ENCODE assay signal across 15 cellular contexts in the genomic region with DNA sequence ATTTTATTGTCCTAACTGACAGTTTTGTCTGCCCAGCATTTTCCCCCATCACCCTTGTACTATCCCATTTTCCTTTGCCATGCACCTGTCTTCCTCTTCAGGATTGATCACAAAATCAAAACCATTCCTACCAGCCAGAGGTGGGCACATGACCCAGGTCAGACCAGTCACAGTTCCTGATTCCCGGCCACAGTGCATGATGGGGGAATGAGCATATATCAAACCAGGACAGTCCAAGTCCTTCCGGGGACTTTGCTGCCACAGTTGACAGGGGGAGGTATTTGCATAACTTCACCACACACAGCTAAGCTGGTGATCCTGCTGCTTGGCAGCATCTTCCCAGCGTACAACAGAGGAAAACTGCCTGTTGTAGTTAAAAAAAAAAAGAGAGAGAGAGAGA.
DNase-seq lines count a peak whose midpoint lies in the region; ATAC-seq and TF ChIP-seq lines count a peak whose summit lies in the region.
"Had no signal": no experiment of that assay in that cellular context is flagged by ENCODE, and none has a peak within 500 bp of the region (broad histone marks: within the 10 kb centered on the region; RNA-seq: fewer than 3 reads in every experiment).

No MANE protein-coding gene starts in this region.

- CTCF ChIA-PET in activated CD8-positive, alpha-beta memory T cell treated with anti-CD3 and anti-CD28 coated beads, Interleukin-2, amount 10 ng/mL, durations not matched to agents 7 days and 5 days (lab: Charles Lee): no interaction called here

- H3K9me3 ChIP-seq in parathyroid adenoma (ENCODE audit: control insufficient read depth, low read length) (no peaks in the 10 kb centered on the region), esophagus squamous epithelium (no peaks in the 10 kb centered on the region)
- H3K9me3 ChIP-seq: BLaER1 had no signal

- no peak for TF ChIP-seq CTCF in parathyroid adenoma (IDR thresholded peaks at IDR 0.05)
- no peak for TF ChIP-seq CTCF in esophagus squamous epithelium (IDR thresholded peaks at IDR 0.05)

- intact Hi-C loops in esophagus squamous epithelium (cut with DNase I): no loop called here

- no peak for ATAC-seq in activated CD8-positive, alpha-beta memory T cell treated with anti-CD3 and anti-CD28 coated beads, Interleukin-2, amount 10 ng/mL, durations not matched to agents 7 days and 5 days
- ATAC-seq in left lobe of liver: peak; percentile 32
- no peak for ATAC-seq in GM19351 (IDR thresholded peaks at IDR 0.05; ENCODE audit: unreplicated experiment)

- H3K4me3 ChIP-seq in parathyroid adenoma (ENCODE audit: low read depth, low read length) (no peak overlapping the region), esophagus squamous epithelium (no peak overlapping the region)
- H3K4me3 ChIP-seq: BLaER1, GM23248 had no signal

- TF ChIP-seq POLR2A in esophagus squamous epithelium (IDR thresholded peaks at IDR 0.05): no peak

- peak overlapping the region; percentile 43 for H2AFZ ChIP-seq in parathyroid adenoma
- H2AFZ ChIP-seq: GM23248 had no signal

- no peaks in the 10 kb centered on the region for H3K79me2 ChIP-seq in parathyroid adenoma

- H3K9ac ChIP-seq in parathyroid adenoma: no peak overlapping the region
- H3K9ac ChIP-seq: BLaER1, GM23248 had no signal

- no peaks in the 10 kb centered on the region for H3K27me3 Mint-ChIP-seq in activated CD8-positive, alpha-beta memory T cell treated with anti-CD3 and anti-CD28 coated beads, Interleukin-2, amount 10 ng/mL, durations not matched to agents 7 days and 5 days

- no peaks in the 10 kb centered on the region for H3K4me1 Mint-ChIP-seq in activated CD8-positive, alpha-beta memory T cell treated with anti-CD3 and anti-CD28 coated beads, Interleukin-2, amount 10 ng/mL, durations not matched to agents 7 days and 5 days
- H3K4me1 Mint-ChIP-seq: CD8-positive, alpha-beta memory T cell had no signal

- H3K27me3 ChIP-seq in parathyroid adenoma (ENCODE audit: control insufficient read depth, insufficient read depth, low read length) (no peaks in the 10 kb centered on the region), esophagus squamous epithelium (peaks cover 0 to 15% (median 0%) of the 10 kb centered on the region in 4 donors)
- H3K27me3 ChIP-seq: BLaER1 had no signal

- H3K4me2 ChIP-seq in parathyroid adenoma (ENCODE audit: low read length): no peak overlapping the region
- H3K4me2 ChIP-seq: BLaER1 had no signal

- no peak overlapping the region for H3K27ac ChIP-seq in parathyroid adenoma
- no peak overlapping the region for H3K27ac ChIP-seq in esophagus squamous epithelium
- H3K27ac ChIP-seq: 22Rv1, BLaER1, GM23248 had no signal

- H3K4me3 Mint-ChIP-seq in activated CD8-positive, alpha-beta memory T cell treated with anti-CD3 and anti-CD28 coated beads, Interleukin-2, amount 10 ng/mL, durations not matched to agents 7 days and 5 days: no peak overlapping the region
- H3K4me3 Mint-ChIP-seq: CD8-positive, alpha-beta memory T cell had no signal

- no peaks in the 10 kb centered on the region for H3K9me3 Mint-ChIP-seq in activated CD8-positive, alpha-beta memory T cell treated with anti-CD3 and anti-CD28 coated beads, Interleukin-2, amount 10 ng/mL, durations not matched to agents 7 days and 5 days (ENCODE audit: low read depth)
- H3K9me3 Mint-ChIP-seq: CD8-positive, alpha-beta memory T cell had no signal

- 76 to 90% methylated on average over 3 of the region's 3 CpGs for WGBS in esophagus squamous epithelium, 2 donors

- H3K4me1 ChIP-seq in parathyroid adenoma (peaks cover 11% of the 10 kb centered on the region), esophagus squamous epithelium (no peaks in the 10 kb centered on the region)
- H3K4me1 ChIP-seq: BLaER1 had no signal

- H3K36me3 ChIP-seq in parathyroid adenoma (ENCODE audit: control insufficient read depth, insufficient read depth, low read length): no peaks in the 10 kb centered on the region
- no peaks in the 10 kb centered on the region for H3K36me3 ChIP-seq in esophagus squamous epithelium
- H3K36me3 ChIP-seq: BLaER1 had no signal

- no peaks in the 10 kb centered on the region for H3K36me3 Mint-ChIP-seq in activated CD8-positive, alpha-beta memory T cell treated with anti-CD3 and anti-CD28 coated beads, Interleukin-2, amount 10 ng/mL, durations not matched to agents 7 days and 5 days
- H3K36me3 Mint-ChIP-seq: CD8-positive, alpha-beta memory T cell had no signal

- no peak for DNase-seq in activated CD8-positive, alpha-beta memory T cell treated with anti-CD3 and anti-CD28 coated beads, Interleukin-2, amount 10 ng/mL, durations not matched to agents 7 days and 5 days
- no peak for DNase-seq in activated CD8-positive, alpha-beta memory T cell treated with anti-CD3 and anti-CD28 coated beads, Interleukin-2, amount 50 U/mL, for 48 hours
- DNase-seq in left lobe of liver (ENCODE audit: low spot score) (no peak), esophagus squamous epithelium (lab: John Stamatoyannopoulos, UW) (no peak), activated T-cell treated with anti-CD3 and anti-CD28 coated beads for 4 hours (no peak)
- DNase-seq: AML-193; CD8-positive, alpha-beta memory T cell; DMS53; GF-D8; GM23248; H7 had no signal

- peak overlapping the region; percentile 8 for H3K27ac Mint-ChIP-seq in activated CD8-positive, alpha-beta memory T cell treated with anti-CD3 and anti-CD28 coated beads, Interleukin-2, amount 10 ng/mL, durations not matched to agents 7 days and 5 days
